In the genomic region with DNA sequence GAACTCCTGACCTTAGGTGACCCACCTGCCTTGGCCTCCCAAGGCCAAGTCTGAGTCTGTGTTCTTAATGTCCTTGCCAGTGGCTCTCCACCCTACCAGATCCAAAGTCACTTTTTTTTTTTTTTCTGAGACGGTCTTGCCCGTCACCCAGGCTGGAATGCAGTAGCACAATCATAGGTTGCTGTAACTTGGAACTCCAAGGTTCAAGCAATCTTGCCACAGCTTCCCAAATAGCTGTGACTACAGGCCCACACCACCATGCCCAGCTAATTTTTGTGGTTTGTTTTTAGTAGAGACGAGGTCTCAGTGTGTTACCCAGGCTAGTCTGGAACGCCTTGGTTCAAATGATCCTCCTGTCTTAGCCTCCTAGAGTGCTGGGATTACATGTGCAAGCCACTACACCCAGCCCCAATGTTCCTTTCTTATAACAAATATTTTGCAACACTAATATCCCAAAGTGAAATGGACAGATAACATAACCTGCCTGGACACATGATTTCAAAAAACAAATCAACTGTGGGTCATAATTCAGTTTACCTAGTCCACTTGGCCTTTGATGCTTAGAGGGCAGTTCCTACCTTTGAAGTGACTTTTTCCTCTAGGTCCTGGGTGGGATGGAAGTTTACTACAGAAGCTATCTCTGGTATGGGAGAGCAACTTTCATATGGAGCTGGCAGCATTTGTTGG, we compare ENCODE assay signal across 1 cellular context.
TF ChIP-seq lines count a peak whose summit lies in the region.

No MANE protein-coding gene starts in this region.

TF ChIP-seq in endothelial cell of umbilical vein, 7 proteins besides CTCF, POLR2A, EP300 and RAD21:
- TF ChIP-seq POLR2AphosphoS5 (IDR thresholded peaks at IDR 0.05; ENCODE audit: insufficient read depth, low read depth, low read length), result no peak
- TF ChIP-seq MYC (IDR thresholded peaks at IDR 0.05; ENCODE audit: low read depth, low read length), result no peak
- no peak for TF ChIP-seq MAX (IDR thresholded peaks at IDR 0.05; ENCODE audit: insufficient read depth, insufficient read length)
- TF ChIP-seq EZH2 (IDR thresholded peaks at IDR 0.05; ENCODE audit: borderline replicate concordance, low read depth, low read length, severe bottlenecking), result no peak
- TF ChIP-seq JUN (IDR thresholded peaks at IDR 0.05; ENCODE audit: borderline replicate concordance, insufficient read depth, insufficient read length, low read depth), result no peak
- no peak for TF ChIP-seq GATA2 (IDR thresholded peaks at IDR 0.05; ENCODE audit: insufficient read depth, insufficient read length, low read depth, low read length)
- TF ChIP-seq FOS (IDR thresholded peaks at IDR 0.05; ENCODE audit: borderline replicate concordance, insufficient read depth, low read length), result no peak
